13 cellular contexts compared by ENCODE assay signal in the genomic region with DNA sequence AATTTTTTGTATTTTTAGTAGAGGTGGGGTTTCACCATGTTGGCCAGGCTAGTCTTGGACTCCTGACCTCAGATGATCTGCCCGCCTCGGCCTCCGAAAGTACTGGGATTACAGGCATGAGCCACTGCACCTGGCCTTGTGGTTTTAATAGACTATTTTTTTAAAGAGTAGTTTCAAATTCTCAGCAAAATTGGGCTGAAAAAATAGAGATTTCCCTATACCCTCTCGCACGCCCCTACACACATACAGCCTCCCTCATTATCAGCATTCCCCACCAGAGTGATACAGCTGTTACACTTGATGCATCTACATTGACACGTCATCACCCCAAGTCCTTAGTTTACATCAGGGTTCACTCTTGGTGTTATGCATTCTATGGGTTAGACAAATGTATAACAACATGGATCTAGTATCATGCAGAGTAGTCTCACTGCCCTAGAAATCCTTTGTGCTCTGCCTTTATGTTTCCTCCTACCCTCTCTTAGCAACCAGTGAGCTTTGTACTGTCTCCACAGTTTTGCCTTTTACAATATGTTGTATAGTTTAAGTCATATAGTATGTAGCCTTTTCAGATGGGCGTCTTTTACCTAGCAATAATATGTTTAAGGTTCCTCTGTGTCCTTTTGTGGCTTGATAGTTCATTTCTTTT.
DNase-seq lines count a peak whose midpoint lies in the region; ATAC-seq, FAIRE-seq and TF ChIP-seq lines count a peak whose summit lies in the region.
"Had no signal": no experiment of that assay in that cellular context is flagged by ENCODE, and none has a peak within 500 bp of the region (broad histone marks: within the 10 kb centered on the region; RNA-seq: fewer than 3 reads in every experiment).

No MANE protein-coding gene starts in this region.

- TF ChIP-seq CTCF in foreskin keratinocyte (conservative IDR thresholded peaks at IDR 0.05), result no peak

- TF ChIP-seq POLR2A in GM12891 (IDR thresholded peaks at IDR 0.05; ENCODE audit: low read depth, low read length), result no peak

- peak; percentile 95 for FAIRE-seq in GM12891 (lab: Jason Lieb, UNC)

- H3K27me3 ChIP-seq in foreskin keratinocyte, result no peaks in the 10 kb centered on the region

- no peak overlapping the region for H3K27ac ChIP-seq in foreskin keratinocyte

- peak; percentile 74 for ATAC-seq in GM21381 (IDR thresholded peaks at IDR 0.05; ENCODE audit: unreplicated experiment)
- ATAC-seq in HG02981 (IDR thresholded peaks at IDR 0.05; ENCODE audit: unreplicated experiment), result peak; percentile 74
- ATAC-seq in foreskin keratinocyte, result no peak
- ATAC-seq: effector memory CD8-positive, alpha-beta T cell had no signal

- H3K4me1 ChIP-seq in foreskin keratinocyte, result no peaks in the 10 kb centered on the region
- H3K4me1 ChIP-seq: HAP-1 had no signal

- DNase-seq in GM12891 (ENCODE audit: insufficient read length, low spot score), result no peak
- DNase-seq in RPMI8226, result peak; percentile 96
- DNase-seq in foreskin keratinocyte, result no peak
- DNase-seq in 8988T, result no peak
- DNase-seq in NCI-H2107 (lab: John Stamatoyannopoulos, UW), result no peak
- DNase-seq in amniotic stem cell (lab: John Stamatoyannopoulos, UW), result no peak
- DNase-seq: AML-193; effector memory CD8-positive, alpha-beta T cell; GF-D8; stimulated activated CD4-positive, alpha-beta T cell treated with anti-CD3 and anti-CD28 coated beads, Interleukin-2, amount 100 ng/mL, for 24 hours had no signal

TF ChIP-seq in GM12891, 5 proteins besides CTCF, POLR2A, EP300 and RAD21:
- TF ChIP-seq POLR2AphosphoS5 (IDR thresholded peaks at IDR 0.05; ENCODE audit: low read depth, low read length) (no peak), POU2F2 (IDR thresholded peaks at IDR 0.05; ENCODE audit: low read depth, low read length) (no peak), PAX5 (IDR thresholded peaks at IDR 0.05; ENCODE audit: insufficient read depth, low read length, severe bottlenecking) (no peak), SPI1 (IDR thresholded peaks at IDR 0.05; ENCODE audit: low read depth, low read length) (no peak), TAF1 (IDR thresholded peaks at IDR 0.05; ENCODE audit: low read depth, low read length) (no peak)
